ENCODE assay signal across 1 cellular context in the genomic region with DNA sequence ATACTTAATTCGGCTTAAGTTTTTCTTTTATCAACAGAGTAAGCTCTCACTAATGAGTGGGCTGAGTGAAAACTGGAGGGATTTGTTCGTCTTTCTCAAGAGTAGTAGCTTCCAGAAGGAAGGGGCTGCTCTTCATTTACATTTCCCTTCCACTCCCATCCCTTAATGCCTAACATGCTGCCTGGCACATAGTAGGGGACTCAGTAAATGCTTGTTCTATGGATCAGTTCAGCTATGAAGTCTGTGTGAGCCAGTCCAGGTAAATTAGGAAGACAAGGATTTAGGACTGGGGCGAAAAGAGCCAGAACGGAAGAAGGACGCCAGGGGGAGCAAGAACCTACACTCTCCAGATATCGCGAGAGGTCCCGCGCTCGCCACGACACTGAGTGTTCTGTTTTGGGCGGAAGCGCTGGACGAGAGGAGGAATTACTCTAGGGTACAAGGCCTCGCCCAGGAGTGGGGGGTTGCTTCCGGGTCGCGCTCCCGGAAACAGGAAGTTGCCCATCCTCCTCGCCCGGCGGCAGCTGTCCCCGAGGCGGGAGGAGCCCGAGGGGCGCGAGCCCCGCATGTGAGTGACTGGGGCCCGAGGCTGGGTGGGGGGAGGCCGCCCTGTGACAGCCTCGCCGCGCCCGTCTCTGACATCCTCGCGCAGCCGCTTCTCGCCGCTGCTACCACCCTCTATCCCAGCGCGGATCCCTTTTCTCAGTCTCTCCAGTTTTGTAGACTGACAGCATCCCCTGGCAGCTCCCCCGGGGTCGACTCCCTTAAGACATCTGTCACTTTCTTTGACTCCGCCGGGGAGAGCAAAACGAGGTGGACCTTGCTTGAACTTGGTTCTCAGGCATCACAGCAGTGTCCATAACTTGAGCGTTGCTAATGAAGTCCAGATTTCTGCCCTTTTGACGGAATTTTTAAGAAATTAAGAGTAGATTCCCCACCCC.
TF ChIP-seq lines count a peak whose summit lies in the region.

A gene with protein sequence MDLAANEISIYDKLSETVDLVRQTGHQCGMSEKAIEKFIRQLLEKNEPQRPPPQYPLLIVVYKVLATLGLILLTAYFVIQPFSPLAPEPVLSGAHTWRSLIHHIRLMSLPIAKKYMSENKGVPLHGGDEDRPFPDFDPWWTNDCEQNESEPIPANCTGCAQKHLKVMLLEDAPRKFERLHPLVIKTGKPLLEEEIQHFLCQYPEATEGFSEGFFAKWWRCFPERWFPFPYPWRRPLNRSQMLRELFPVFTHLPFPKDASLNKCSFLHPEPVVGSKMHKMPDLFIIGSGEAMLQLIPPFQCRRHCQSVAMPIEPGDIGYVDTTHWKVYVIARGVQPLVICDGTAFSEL (plus strand): TSS at position 492 of the 941 bp plus-strand sequence. CDS start 13,493 bp downstream, outside the sequence.

TF ChIP-seq in K562, 482 proteins besides CTCF, POLR2A, EP300 and RAD21 (continued from another document):
- TF ChIP-seq, protein P1, sequence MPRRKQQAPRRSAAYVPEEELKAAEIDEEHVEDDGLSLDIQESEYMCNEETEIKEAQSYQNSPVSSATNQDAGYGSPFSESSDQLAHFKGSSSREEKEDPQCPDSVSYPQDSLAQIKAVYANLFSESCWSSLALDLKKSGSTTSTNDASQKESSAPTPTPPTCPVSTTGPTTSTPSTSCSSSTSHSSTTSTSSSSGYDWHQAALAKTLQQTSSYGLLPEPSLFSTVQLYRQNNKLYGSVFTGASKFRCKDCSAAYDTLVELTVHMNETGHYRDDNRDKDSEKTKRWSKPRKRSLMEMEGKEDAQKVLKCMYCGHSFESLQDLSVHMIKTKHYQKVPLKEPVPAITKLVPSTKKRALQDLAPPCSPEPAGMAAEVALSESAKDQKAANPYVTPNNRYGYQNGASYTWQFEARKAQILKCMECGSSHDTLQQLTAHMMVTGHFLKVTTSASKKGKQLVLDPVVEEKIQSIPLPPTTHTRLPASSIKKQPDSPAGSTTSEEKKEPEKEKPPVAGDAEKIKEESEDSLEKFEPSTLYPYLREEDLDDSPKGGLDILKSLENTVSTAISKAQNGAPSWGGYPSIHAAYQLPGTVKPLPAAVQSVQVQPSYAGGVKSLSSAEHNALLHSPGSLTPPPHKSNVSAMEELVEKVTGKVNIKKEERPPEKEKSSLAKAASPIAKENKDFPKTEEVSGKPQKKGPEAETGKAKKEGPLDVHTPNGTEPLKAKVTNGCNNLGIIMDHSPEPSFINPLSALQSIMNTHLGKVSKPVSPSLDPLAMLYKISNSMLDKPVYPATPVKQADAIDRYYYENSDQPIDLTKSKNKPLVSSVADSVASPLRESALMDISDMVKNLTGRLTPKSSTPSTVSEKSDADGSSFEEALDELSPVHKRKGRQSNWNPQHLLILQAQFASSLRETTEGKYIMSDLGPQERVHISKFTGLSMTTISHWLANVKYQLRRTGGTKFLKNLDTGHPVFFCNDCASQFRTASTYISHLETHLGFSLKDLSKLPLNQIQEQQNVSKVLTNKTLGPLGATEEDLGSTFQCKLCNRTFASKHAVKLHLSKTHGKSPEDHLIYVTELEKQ (CRISPR knock-in tag; IDR thresholded peaks at IDR 0.05) = no peak
- TF ChIP-seq, protein P2, sequence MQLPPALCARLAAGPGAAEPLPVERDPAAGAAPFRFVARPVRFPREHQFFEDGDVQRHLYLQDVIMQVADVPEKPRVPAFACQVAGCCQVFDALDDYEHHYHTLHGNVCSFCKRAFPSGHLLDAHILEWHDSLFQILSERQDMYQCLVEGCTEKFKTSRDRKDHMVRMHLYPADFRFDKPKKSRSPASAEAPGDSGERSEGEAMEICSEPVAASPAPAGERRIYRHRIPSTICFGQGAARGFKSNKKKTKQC (CRISPR knock-in tag; IDR thresholded peaks at IDR 0.05) = peak; percentile 92
- TF ChIP-seq, protein P3, sequence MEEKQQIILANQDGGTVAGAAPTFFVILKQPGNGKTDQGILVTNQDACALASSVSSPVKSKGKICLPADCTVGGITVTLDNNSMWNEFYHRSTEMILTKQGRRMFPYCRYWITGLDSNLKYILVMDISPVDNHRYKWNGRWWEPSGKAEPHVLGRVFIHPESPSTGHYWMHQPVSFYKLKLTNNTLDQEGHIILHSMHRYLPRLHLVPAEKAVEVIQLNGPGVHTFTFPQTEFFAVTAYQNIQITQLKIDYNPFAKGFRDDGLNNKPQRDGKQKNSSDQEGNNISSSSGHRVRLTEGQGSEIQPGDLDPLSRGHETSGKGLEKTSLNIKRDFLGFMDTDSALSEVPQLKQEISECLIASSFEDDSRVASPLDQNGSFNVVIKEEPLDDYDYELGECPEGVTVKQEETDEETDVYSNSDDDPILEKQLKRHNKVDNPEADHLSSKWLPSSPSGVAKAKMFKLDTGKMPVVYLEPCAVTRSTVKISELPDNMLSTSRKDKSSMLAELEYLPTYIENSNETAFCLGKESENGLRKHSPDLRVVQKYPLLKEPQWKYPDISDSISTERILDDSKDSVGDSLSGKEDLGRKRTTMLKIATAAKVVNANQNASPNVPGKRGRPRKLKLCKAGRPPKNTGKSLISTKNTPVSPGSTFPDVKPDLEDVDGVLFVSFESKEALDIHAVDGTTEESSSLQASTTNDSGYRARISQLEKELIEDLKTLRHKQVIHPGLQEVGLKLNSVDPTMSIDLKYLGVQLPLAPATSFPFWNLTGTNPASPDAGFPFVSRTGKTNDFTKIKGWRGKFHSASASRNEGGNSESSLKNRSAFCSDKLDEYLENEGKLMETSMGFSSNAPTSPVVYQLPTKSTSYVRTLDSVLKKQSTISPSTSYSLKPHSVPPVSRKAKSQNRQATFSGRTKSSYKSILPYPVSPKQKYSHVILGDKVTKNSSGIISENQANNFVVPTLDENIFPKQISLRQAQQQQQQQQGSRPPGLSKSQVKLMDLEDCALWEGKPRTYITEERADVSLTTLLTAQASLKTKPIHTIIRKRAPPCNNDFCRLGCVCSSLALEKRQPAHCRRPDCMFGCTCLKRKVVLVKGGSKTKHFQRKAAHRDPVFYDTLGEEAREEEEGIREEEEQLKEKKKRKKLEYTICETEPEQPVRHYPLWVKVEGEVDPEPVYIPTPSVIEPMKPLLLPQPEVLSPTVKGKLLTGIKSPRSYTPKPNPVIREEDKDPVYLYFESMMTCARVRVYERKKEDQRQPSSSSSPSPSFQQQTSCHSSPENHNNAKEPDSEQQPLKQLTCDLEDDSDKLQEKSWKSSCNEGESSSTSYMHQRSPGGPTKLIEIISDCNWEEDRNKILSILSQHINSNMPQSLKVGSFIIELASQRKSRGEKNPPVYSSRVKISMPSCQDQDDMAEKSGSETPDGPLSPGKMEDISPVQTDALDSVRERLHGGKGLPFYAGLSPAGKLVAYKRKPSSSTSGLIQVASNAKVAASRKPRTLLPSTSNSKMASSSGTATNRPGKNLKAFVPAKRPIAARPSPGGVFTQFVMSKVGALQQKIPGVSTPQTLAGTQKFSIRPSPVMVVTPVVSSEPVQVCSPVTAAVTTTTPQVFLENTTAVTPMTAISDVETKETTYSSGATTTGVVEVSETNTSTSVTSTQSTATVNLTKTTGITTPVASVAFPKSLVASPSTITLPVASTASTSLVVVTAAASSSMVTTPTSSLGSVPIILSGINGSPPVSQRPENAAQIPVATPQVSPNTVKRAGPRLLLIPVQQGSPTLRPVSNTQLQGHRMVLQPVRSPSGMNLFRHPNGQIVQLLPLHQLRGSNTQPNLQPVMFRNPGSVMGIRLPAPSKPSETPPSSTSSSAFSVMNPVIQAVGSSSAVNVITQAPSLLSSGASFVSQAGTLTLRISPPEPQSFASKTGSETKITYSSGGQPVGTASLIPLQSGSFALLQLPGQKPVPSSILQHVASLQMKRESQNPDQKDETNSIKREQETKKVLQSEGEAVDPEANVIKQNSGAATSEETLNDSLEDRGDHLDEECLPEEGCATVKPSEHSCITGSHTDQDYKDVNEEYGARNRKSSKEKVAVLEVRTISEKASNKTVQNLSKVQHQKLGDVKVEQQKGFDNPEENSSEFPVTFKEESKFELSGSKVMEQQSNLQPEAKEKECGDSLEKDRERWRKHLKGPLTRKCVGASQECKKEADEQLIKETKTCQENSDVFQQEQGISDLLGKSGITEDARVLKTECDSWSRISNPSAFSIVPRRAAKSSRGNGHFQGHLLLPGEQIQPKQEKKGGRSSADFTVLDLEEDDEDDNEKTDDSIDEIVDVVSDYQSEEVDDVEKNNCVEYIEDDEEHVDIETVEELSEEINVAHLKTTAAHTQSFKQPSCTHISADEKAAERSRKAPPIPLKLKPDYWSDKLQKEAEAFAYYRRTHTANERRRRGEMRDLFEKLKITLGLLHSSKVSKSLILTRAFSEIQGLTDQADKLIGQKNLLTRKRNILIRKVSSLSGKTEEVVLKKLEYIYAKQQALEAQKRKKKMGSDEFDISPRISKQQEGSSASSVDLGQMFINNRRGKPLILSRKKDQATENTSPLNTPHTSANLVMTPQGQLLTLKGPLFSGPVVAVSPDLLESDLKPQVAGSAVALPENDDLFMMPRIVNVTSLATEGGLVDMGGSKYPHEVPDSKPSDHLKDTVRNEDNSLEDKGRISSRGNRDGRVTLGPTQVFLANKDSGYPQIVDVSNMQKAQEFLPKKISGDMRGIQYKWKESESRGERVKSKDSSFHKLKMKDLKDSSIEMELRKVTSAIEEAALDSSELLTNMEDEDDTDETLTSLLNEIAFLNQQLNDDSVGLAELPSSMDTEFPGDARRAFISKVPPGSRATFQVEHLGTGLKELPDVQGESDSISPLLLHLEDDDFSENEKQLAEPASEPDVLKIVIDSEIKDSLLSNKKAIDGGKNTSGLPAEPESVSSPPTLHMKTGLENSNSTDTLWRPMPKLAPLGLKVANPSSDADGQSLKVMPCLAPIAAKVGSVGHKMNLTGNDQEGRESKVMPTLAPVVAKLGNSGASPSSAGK (IDR thresholded peaks at IDR 0.05) = peak; percentile 82
- TF ChIP-seq TEAD1 (CRISPR knock-in tag; IDR thresholded peaks at IDR 0.05) (peak; percentile 46 to 73; a peak in 3 of 4 replicates), SUPT5H (IDR thresholded peaks at IDR 0.05) (peak; percentile 85), TBL1XR1 (IDR thresholded peaks at IDR 0.05; ENCODE audit: low read length in 2 of 2) (peak; percentile 47 to 89; a peak in 3 of 4 replicates), HCFC1 (IDR thresholded peaks at IDR 0.05; ENCODE audit: low read depth, low read length) (peak; percentile 89), HDAC2 (IDR thresholded peaks at IDR 0.05) (peak; percentile 90), KDM1A (IDR thresholded peaks at IDR 0.05) (0 out of 4 replicates have a peak, but pooled peaks of 1 of the 2 experiments have one; percentile 32), ILK (tag; IDR thresholded peaks at IDR 0.05; ENCODE audit: borderline replicate concordance, low read depth) (no peak), SETDB1 (IDR thresholded peaks at IDR 0.05; ENCODE audit: low read length) (peak; percentile 29), THRAP3 (IDR thresholded peaks at IDR 0.05; ENCODE audit: borderline replicate concordance) (no peak), U2AF1 (optimal IDR thresholded peaks at IDR 0.05; ENCODE audit: low read depth, low read length) (peak; percentile 78), HLTF (IDR thresholded peaks at IDR 0.05) (0 out of 2 replicates have a peak, but pooled peaks have one; percentile 56), CREB1 (IDR thresholded peaks at IDR 0.05) (peak; percentile 72), CREB1 (CRISPR knock-in tag; IDR thresholded peaks at IDR 0.05) (peak; percentile 60; the same call in 1 of the 2 replicates), ZEB2 (IDR thresholded peaks at IDR 0.05) (peak; percentile 59; the same call in 1 of the 2 replicates), MED1 (CRISPR knock-in tag; IDR thresholded peaks at IDR 0.05; ENCODE audit: borderline replicate concordance) (no peak), FOSL1 (tag; conservative IDR thresholded peaks at IDR 0.05) (peak; percentile 55; the same call in 1 of the 2 replicates), SMC3 (conservative IDR thresholded peaks at IDR 0.05; ENCODE audit: insufficient read depth, low read depth, low read length) (peak; percentile 86), RUNX1 (IDR thresholded peaks at IDR 0.05; ENCODE audit: low read depth) (peak; percentile 73), IRF2 (CRISPR knock-in tag; IDR thresholded peaks at IDR 0.05) (no peak), CXXC5 (CRISPR knock-in tag; IDR thresholded peaks at IDR 0.05) (peak; percentile 92)
- TF ChIP-seq, protein P4, sequence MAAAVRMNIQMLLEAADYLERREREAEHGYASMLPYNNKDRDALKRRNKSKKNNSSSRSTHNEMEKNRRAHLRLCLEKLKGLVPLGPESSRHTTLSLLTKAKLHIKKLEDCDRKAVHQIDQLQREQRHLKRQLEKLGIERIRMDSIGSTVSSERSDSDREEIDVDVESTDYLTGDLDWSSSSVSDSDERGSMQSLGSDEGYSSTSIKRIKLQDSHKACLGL (CRISPR knock-in tag; IDR thresholded peaks at IDR 0.05; ENCODE audit: borderline replicate concordance, poor library complexity, severe bottlenecking) = no peak
- TF ChIP-seq, protein P5, sequence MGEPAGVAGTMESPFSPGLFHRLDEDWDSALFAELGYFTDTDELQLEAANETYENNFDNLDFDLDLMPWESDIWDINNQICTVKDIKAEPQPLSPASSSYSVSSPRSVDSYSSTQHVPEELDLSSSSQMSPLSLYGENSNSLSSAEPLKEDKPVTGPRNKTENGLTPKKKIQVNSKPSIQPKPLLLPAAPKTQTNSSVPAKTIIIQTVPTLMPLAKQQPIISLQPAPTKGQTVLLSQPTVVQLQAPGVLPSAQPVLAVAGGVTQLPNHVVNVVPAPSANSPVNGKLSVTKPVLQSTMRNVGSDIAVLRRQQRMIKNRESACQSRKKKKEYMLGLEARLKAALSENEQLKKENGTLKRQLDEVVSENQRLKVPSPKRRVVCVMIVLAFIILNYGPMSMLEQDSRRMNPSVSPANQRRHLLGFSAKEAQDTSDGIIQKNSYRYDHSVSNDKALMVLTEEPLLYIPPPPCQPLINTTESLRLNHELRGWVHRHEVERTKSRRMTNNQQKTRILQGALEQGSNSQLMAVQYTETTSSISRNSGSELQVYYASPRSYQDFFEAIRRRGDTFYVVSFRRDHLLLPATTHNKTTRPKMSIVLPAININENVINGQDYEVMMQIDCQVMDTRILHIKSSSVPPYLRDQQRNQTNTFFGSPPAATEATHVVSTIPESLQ (CRISPR knock-in tag; IDR thresholded peaks at IDR 0.05) = peak; percentile 92
- TF ChIP-seq, protein P6, sequence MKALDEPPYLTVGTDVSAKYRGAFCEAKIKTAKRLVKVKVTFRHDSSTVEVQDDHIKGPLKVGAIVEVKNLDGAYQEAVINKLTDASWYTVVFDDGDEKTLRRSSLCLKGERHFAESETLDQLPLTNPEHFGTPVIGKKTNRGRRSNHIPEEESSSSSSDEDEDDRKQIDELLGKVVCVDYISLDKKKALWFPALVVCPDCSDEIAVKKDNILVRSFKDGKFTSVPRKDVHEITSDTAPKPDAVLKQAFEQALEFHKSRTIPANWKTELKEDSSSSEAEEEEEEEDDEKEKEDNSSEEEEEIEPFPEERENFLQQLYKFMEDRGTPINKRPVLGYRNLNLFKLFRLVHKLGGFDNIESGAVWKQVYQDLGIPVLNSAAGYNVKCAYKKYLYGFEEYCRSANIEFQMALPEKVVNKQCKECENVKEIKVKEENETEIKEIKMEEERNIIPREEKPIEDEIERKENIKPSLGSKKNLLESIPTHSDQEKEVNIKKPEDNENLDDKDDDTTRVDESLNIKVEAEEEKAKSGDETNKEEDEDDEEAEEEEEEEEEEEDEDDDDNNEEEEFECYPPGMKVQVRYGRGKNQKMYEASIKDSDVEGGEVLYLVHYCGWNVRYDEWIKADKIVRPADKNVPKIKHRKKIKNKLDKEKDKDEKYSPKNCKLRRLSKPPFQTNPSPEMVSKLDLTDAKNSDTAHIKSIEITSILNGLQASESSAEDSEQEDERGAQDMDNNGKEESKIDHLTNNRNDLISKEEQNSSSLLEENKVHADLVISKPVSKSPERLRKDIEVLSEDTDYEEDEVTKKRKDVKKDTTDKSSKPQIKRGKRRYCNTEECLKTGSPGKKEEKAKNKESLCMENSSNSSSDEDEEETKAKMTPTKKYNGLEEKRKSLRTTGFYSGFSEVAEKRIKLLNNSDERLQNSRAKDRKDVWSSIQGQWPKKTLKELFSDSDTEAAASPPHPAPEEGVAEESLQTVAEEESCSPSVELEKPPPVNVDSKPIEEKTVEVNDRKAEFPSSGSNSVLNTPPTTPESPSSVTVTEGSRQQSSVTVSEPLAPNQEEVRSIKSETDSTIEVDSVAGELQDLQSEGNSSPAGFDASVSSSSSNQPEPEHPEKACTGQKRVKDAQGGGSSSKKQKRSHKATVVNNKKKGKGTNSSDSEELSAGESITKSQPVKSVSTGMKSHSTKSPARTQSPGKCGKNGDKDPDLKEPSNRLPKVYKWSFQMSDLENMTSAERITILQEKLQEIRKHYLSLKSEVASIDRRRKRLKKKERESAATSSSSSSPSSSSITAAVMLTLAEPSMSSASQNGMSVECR (CRISPR knock-in tag; IDR thresholded peaks at IDR 0.05) = peak; percentile 99
